In genomic region chr2:205768341-205768740, GRCh38 we compare ENCODE assay signal across 17 cellular contexts.
A peak's percentile ranks its signal among the peaks of the same experiment; 100 is the strongest.
DNase-seq lines count a peak whose midpoint lies in the region; ATAC-seq and TF ChIP-seq lines count a peak whose summit lies in the region.
"Had no signal": no experiment of that assay in that cellular context is flagged by ENCODE, and none has a peak within 500 bp of the region (broad histone marks: within the 10 kb centered on the region; RNA-seq: fewer than 3 reads in every experiment).

No MANE protein-coding gene starts in this region.

- no peaks in the 10 kb centered on the region for H3F3A ChIP-seq in neural cell (ENCODE audit: insufficient read depth, low read length, poor library complexity, severe bottlenecking)

- H3K9me3 ChIP-seq in AG04450 (ENCODE audit: control insufficient read depth, insufficient read depth, low read length) (no peaks in the 10 kb centered on the region; the same call in 1 of the 2 replicates), gastroesophageal sphincter (no peaks in the 10 kb centered on the region), neural cell (ENCODE audit: low read length) (no peaks in the 10 kb centered on the region)

- CTCF ChIA-PET in AG04450 (lab: Charles Lee): interaction anchor here (1.0 to 1.5 kb wide), 4 partner anchors 9 to 141 kb away, joined by 3 to 6 read pairs (median 4); no protein-coding TSS in a partner anchor

- WGBS in gastroesophageal sphincter (ENCODE audit: low coverage in 1 of 2), 2 donors: 45 to 58% methylated on average over 7 of the region's 7 CpGs

- TF ChIP-seq POLR2A in gastroesophageal sphincter (IDR thresholded peaks at IDR 0.05): no peak

- H3K4me2 ChIP-seq in neural cell (ENCODE audit: low read length): no peak overlapping the region

- TF ChIP-seq CTCF in AG04450 (IDR thresholded peaks at IDR 0.05; ENCODE audit: low read depth, low read length) (no peak), gastroesophageal sphincter (IDR thresholded peaks at IDR 0.05) (no peak), neural cell (IDR thresholded peaks at IDR 0.05; ENCODE audit: poor library complexity, severe bottlenecking) (no peak)

- H4K20me1 ChIP-seq in neural cell (ENCODE audit: insufficient read depth): no peaks in the 10 kb centered on the region

- TF ChIP-seq EP300 in gastroesophageal sphincter (IDR thresholded peaks at IDR 0.05): no peak
- no peak for TF ChIP-seq EP300 in neural cell (conservative IDR thresholded peaks at IDR 0.05; ENCODE audit: poor library complexity, severe bottlenecking)

- H3K4me1 ChIP-seq in gastroesophageal sphincter: peaks cover 28 to 100% (median 54%) of the 10 kb centered on the region in 3 donors

- H3K9ac ChIP-seq in neural cell (ENCODE audit: low read length): no peak overlapping the region

- TF ChIP-seq RAD21 in neural cell (conservative IDR thresholded peaks at IDR 0.05): no peak

- H3K27ac ChIP-seq in AG04450 (ENCODE audit: low read depth, low read length) (peak overlapping the region; percentile 53), gastroesophageal sphincter (peak overlapping the region; percentile 83 to 96 (median 90)), neural cell (ENCODE audit: low read length) (peak overlapping the region; percentile 8)
- H3K27ac ChIP-seq: WERI-Rb-1 had no signal

- H3K36me3 ChIP-seq in gastroesophageal sphincter: peaks cover 0 to 44% of the 10 kb centered on the region in 2 donors
- H3K36me3 ChIP-seq in neural cell (ENCODE audit: insufficient read depth, low read length): no peaks in the 10 kb centered on the region

- no peak for DNase-seq in AG04450 (ENCODE audit: low read depth, low spot score)
- peak; percentile 87 for DNase-seq in NCI-H345 (lab: John Stamatoyannopoulos, UW)
- no peak for DNase-seq in DMS114 treated with DMSO at 0.1 percent for 48 hours (lab: John Stamatoyannopoulos, UW; ENCODE audit: unreplicated experiment)
- DNase-seq in NCI-H2029 treated with DMSO at 0.1 percent for 48 hours (lab: John Stamatoyannopoulos, UW): no peak
- DNase-seq: activated naive CD8-positive, alpha-beta T cell treated with anti-CD3 and anti-CD28 coated beads, Interleukin-2, amount 50 U/mL, for 24 hours; GDM1; H7; hippocampal formation; Karpas-422; NCI-H1105 treated with DMSO at 0.1 percent for 48 hours; NCI-H446 treated with DMSO at 0.1 percent for 48 hours; stimulated activated naive CD4-positive, alpha-beta T cell treated with Interleukin-2 at 50 U/mL for 16 hours; WERI-Rb-1 had no signal

- no peak overlapping the region for H2AFZ ChIP-seq in neural cell (ENCODE audit: low read depth, low read length)

- ATAC-seq in gastroesophageal sphincter: peak; percentile 23
- ATAC-seq in HG03159 (IDR thresholded peaks at IDR 0.05; ENCODE audit: unreplicated experiment): no peak
- no peak for ATAC-seq in GM19463 (IDR thresholded peaks at IDR 0.05; ENCODE audit: unreplicated experiment)
- ATAC-seq: activated naive CD8-positive, alpha-beta T cell treated with anti-CD3 and anti-CD28 coated beads, Interleukin-2, amount 50 U/mL, for 24 hours had no signal

- no peaks in the 10 kb centered on the region for H3K79me2 ChIP-seq in neural cell (replicated peaks; ENCODE audit: insufficient read depth, low read length)

- H3K27me3 ChIP-seq in AG04450 (ENCODE audit: control insufficient read depth, insufficient read depth, low read length) (no peaks in the 10 kb centered on the region), gastroesophageal sphincter (no peaks in the 10 kb centered on the region), neural cell (ENCODE audit: insufficient read depth, low read depth, low read length) (no peaks in the 10 kb centered on the region)

- POLR2A ChIA-PET in AG04450 (lab: Yijun Ruan, JAX): interaction anchor here (0.6 kb wide), 1 partner anchor 67 kb away, joined by 6 read pairs; no protein-coding TSS in a partner anchor

- no peaks in the 10 kb centered on the region for H3K9me2 ChIP-seq in neural cell (ENCODE audit: insufficient read depth, low read length)

- H3K4me3 ChIP-seq in AG04450 (ENCODE audit: low read depth, low read length) (no peak overlapping the region), gastroesophageal sphincter (no peak overlapping the region), neural cell (ENCODE audit: low read length) (no peak overlapping the region)

TF ChIP-seq in neural cell, 6 proteins besides CTCF, POLR2A, EP300 and RAD21:
- TF ChIP-seq EZH2 (IDR thresholded peaks at IDR 0.05; ENCODE audit: borderline replicate concordance, insufficient read depth, low read length, poor library complexity, severe bottlenecking) (no peak), TAF1 (IDR thresholded peaks at IDR 0.05; ENCODE audit: low read depth) (no peak), SMC3 (conservative IDR thresholded peaks at IDR 0.05; ENCODE audit: poor library complexity) (no peak), POLR2AphosphoS5 (IDR thresholded peaks at IDR 0.05) (no peak), MXI1 (conservative IDR thresholded peaks at IDR 0.05; ENCODE audit: poor library complexity, severe bottlenecking) (no peak), REST (IDR thresholded peaks at IDR 0.05; ENCODE audit: borderline replicate concordance) (no peak)

Comparison
In these comparisons a context has a peak if more than half of its experiments do, and no peak if none do; other contexts are left out.
1. H3K27ac ChIP-seq: peak in every context shown above with its lines; median percentile 90 in gastroesophageal sphincter; 53 in AG04450; 8 in neural cell.